In genomic region chr1:12415239-12415543, GRCh38 we compare ENCODE assay signal across 18 cellular contexts.
DNase-seq lines count a peak whose midpoint lies in the region; ATAC-seq and TF ChIP-seq lines count a peak whose summit lies in the region.
"Had no signal": no experiment of that assay in that cellular context is flagged by ENCODE, and none has a peak within 500 bp of the region (broad histone marks: within the 10 kb centered on the region; RNA-seq: fewer than 3 reads in every experiment).

No MANE protein-coding gene starts in this region.

- intact Hi-C loops in activated naive CD4-positive, alpha-beta T cell treated with anti-CD3 and anti-CD28 coated beads for 36 hours (cut with micrococcal nuclease), result loop anchor here (1.0 to 2.0 kb wide), 3 partner anchors 19 to 58 kb away; no protein-coding TSS in a partner anchor
- intact Hi-C loops in activated T-helper 2 cell treated with anti-CD3 and anti-CD28 coated beads, Interferon-gamma antibody, Interleukin-2, Interleukin-4, amounts not matched to agents 10 μg/mL and 5 μg/mL and 100 μg/mL, durations not matched to agents 14 hours and 24 hours and 36 hours (cut with micrococcal nuclease), result no loop called here

- H3K27ac Mint-ChIP-seq in activated naive CD4-positive, alpha-beta T cell treated with anti-CD3 and anti-CD28 coated beads for 36 hours, result peak overlapping the region; percentile 26
- no peak overlapping the region for H3K27ac Mint-ChIP-seq in activated naive CD4-positive, alpha-beta T cell treated with anti-CD3 and anti-CD28 coated beads, Interleukin-2, amount 10 ng/mL, durations not matched to agents 7 days and 5 days
- H3K27ac Mint-ChIP-seq in activated T-helper 2 cell treated with anti-CD3 and anti-CD28 coated beads, Interferon-gamma antibody, Interleukin-2, Interleukin-4, amounts not matched to agents 10 μg/mL and 5 μg/mL and 100 μg/mL, durations not matched to agents 14 hours and 24 hours and 36 hours, result peak overlapping the region; percentile 79
- peak overlapping the region; percentile 94 for H3K27ac Mint-ChIP-seq in stimulated activated naive CD8-positive, alpha-beta T cell treated with anti-CD3 and anti-CD28 coated beads, Interleukin-15, Interleukin-2, amounts not matched to agents 100 ng/mL and 50 ng/mL, for 24 hours
- H3K27ac Mint-ChIP-seq: GM23338, mesothelial cell of epicardium had no signal

- peaks cover 35% of the 10 kb centered on the region for H3K4me1 Mint-ChIP-seq in activated naive CD4-positive, alpha-beta T cell treated with anti-CD3 and anti-CD28 coated beads for 36 hours (ENCODE audit: low read depth)
- peaks cover 20% of the 10 kb centered on the region for H3K4me1 Mint-ChIP-seq in activated naive CD4-positive, alpha-beta T cell treated with anti-CD3 and anti-CD28 coated beads, Interleukin-2, amount 10 ng/mL, durations not matched to agents 7 days and 5 days
- H3K4me1 Mint-ChIP-seq in activated T-helper 2 cell treated with anti-CD3 and anti-CD28 coated beads, Interferon-gamma antibody, Interleukin-2, Interleukin-4, amounts not matched to agents 10 μg/mL and 5 μg/mL and 100 μg/mL, durations not matched to agents 14 hours and 24 hours and 36 hours (ENCODE audit: low read depth), result peaks cover 22% of the 10 kb centered on the region
- peaks cover 53% of the 10 kb centered on the region for H3K4me1 Mint-ChIP-seq in stimulated activated naive CD8-positive, alpha-beta T cell treated with anti-CD3 and anti-CD28 coated beads, Interleukin-15, Interleukin-2, amounts not matched to agents 100 ng/mL and 50 ng/mL, for 24 hours (ENCODE audit: low read depth)
- H3K4me1 Mint-ChIP-seq: GM23338, neural crest cell had no signal

- H3K27me3 Mint-ChIP-seq in activated naive CD4-positive, alpha-beta T cell treated with anti-CD3 and anti-CD28 coated beads for 36 hours (ENCODE audit: low read depth), result no peaks in the 10 kb centered on the region
- no peaks in the 10 kb centered on the region for H3K27me3 Mint-ChIP-seq in activated naive CD4-positive, alpha-beta T cell treated with anti-CD3 and anti-CD28 coated beads, Interleukin-2, amount 10 ng/mL, durations not matched to agents 7 days and 5 days
- no peaks in the 10 kb centered on the region for H3K27me3 Mint-ChIP-seq in activated T-helper 2 cell treated with anti-CD3 and anti-CD28 coated beads, Interferon-gamma antibody, Interleukin-2, Interleukin-4, amounts not matched to agents 10 μg/mL and 5 μg/mL and 100 μg/mL, durations not matched to agents 14 hours and 24 hours and 36 hours (ENCODE audit: low read depth)
- H3K27me3 Mint-ChIP-seq in stimulated activated naive CD8-positive, alpha-beta T cell treated with anti-CD3 and anti-CD28 coated beads, Interleukin-15, Interleukin-2, amounts not matched to agents 100 ng/mL and 50 ng/mL, for 24 hours, result no peaks in the 10 kb centered on the region

- CTCF ChIA-PET in activated naive CD4-positive, alpha-beta T cell treated with anti-CD3 and anti-CD28 coated beads for 36 hours (lab: Charles Lee), result interaction anchor here (1.8 kb wide), 1 partner anchor 20 kb away, joined by 7 read pairs; no protein-coding TSS in a partner anchor
- CTCF ChIA-PET in activated naive CD4-positive, alpha-beta T cell treated with anti-CD3 and anti-CD28 coated beads, Interleukin-2, amount 10 ng/mL, durations not matched to agents 7 days and 5 days (lab: Charles Lee), result interaction anchor here (1.3 to 1.5 kb wide), 2 partner anchors 13 to 15 kb away, joined by 3 read pairs; no protein-coding TSS in a partner anchor

- no peak for TF ChIP-seq CTCF in fibroblast of villous mesenchyme (IDR thresholded peaks at IDR 0.05; ENCODE audit: insufficient read depth, low read depth, low read length)

- no peak overlapping the region for H3K4me3 ChIP-seq in fibroblast of villous mesenchyme (ENCODE audit: low read depth, low read length)
- H3K4me3 ChIP-seq: gastrocnemius medialis, GM23338, psoas muscle, testis had no signal

- peaks cover 18% of the 10 kb centered on the region for H3K36me3 Mint-ChIP-seq in activated naive CD4-positive, alpha-beta T cell treated with anti-CD3 and anti-CD28 coated beads for 36 hours (ENCODE audit: low read depth)
- H3K36me3 Mint-ChIP-seq in activated naive CD4-positive, alpha-beta T cell treated with anti-CD3 and anti-CD28 coated beads, Interleukin-2, amount 10 ng/mL, durations not matched to agents 7 days and 5 days, result peaks cover 74% of the 10 kb centered on the region
- H3K36me3 Mint-ChIP-seq in activated T-helper 2 cell treated with anti-CD3 and anti-CD28 coated beads, Interferon-gamma antibody, Interleukin-2, Interleukin-4, amounts not matched to agents 10 μg/mL and 5 μg/mL and 100 μg/mL, durations not matched to agents 14 hours and 24 hours and 36 hours (ENCODE audit: low read depth), result peaks cover 82% of the 10 kb centered on the region
- peaks cover 83% of the 10 kb centered on the region for H3K36me3 Mint-ChIP-seq in stimulated activated naive CD8-positive, alpha-beta T cell treated with anti-CD3 and anti-CD28 coated beads, Interleukin-15, Interleukin-2, amounts not matched to agents 100 ng/mL and 50 ng/mL, for 24 hours (ENCODE audit: low read depth)

- peaks cover 1% of the 10 kb centered on the region for H3K9me3 Mint-ChIP-seq in activated naive CD4-positive, alpha-beta T cell treated with anti-CD3 and anti-CD28 coated beads for 36 hours
- peaks cover 7% of the 10 kb centered on the region for H3K9me3 Mint-ChIP-seq in activated naive CD4-positive, alpha-beta T cell treated with anti-CD3 and anti-CD28 coated beads, Interleukin-2, amount 10 ng/mL, durations not matched to agents 7 days and 5 days
- peaks cover 2% of the 10 kb centered on the region for H3K9me3 Mint-ChIP-seq in activated T-helper 2 cell treated with anti-CD3 and anti-CD28 coated beads, Interferon-gamma antibody, Interleukin-2, Interleukin-4, amounts not matched to agents 10 μg/mL and 5 μg/mL and 100 μg/mL, durations not matched to agents 14 hours and 24 hours and 36 hours
- peaks cover 7% of the 10 kb centered on the region for H3K9me3 Mint-ChIP-seq in stimulated activated naive CD8-positive, alpha-beta T cell treated with anti-CD3 and anti-CD28 coated beads, Interleukin-15, Interleukin-2, amounts not matched to agents 100 ng/mL and 50 ng/mL, for 24 hours

- H3K4me3 Mint-ChIP-seq in activated naive CD4-positive, alpha-beta T cell treated with anti-CD3 and anti-CD28 coated beads for 36 hours, result no peak overlapping the region
- no peak overlapping the region for H3K4me3 Mint-ChIP-seq in activated naive CD4-positive, alpha-beta T cell treated with anti-CD3 and anti-CD28 coated beads, Interleukin-2, amount 10 ng/mL, durations not matched to agents 7 days and 5 days
- H3K4me3 Mint-ChIP-seq in activated T-helper 2 cell treated with anti-CD3 and anti-CD28 coated beads, Interferon-gamma antibody, Interleukin-2, Interleukin-4, amounts not matched to agents 10 μg/mL and 5 μg/mL and 100 μg/mL, durations not matched to agents 14 hours and 24 hours and 36 hours (ENCODE audit: low read depth), result no peak overlapping the region
- H3K4me3 Mint-ChIP-seq in stimulated activated naive CD8-positive, alpha-beta T cell treated with anti-CD3 and anti-CD28 coated beads, Interleukin-15, Interleukin-2, amounts not matched to agents 100 ng/mL and 50 ng/mL, for 24 hours, result peak overlapping the region; percentile 20
- H3K4me3 Mint-ChIP-seq: GM23338, mesothelial cell of epicardium, neural crest cell had no signal

- no peak for ATAC-seq in GM18520 (IDR thresholded peaks at IDR 0.05; ENCODE audit: unreplicated experiment)
- ATAC-seq: gastrocnemius medialis, GM23338, psoas muscle had no signal

- DNase-seq in activated naive CD4-positive, alpha-beta T cell treated with anti-CD3 and anti-CD28 coated beads for 36 hours, result no peak
- no peak for DNase-seq in activated naive CD4-positive, alpha-beta T cell treated with anti-CD3 and anti-CD28 coated beads, Interleukin-2, amount 10 ng/mL, durations not matched to agents 7 days and 5 days
- DNase-seq in activated T-helper 2 cell treated with anti-CD3 and anti-CD28 coated beads, Interferon-gamma antibody, Interleukin-2, Interleukin-4, amounts not matched to agents 10 μg/mL and 5 μg/mL and 100 μg/mL, durations not matched to agents 14 hours and 24 hours and 36 hours (ENCODE audit: low spot score), result no peak
- DNase-seq in fibroblast of villous mesenchyme (ENCODE audit: low read depth) (peak; percentile 81), midbrain (lab: John Stamatoyannopoulos, UW) (no peak), DMS53 treated with DMSO at 0.1 percent for 48 hours (lab: John Stamatoyannopoulos, UW; ENCODE audit: unreplicated experiment) (no peak)
- DNase-seq: gastrocnemius medialis, KBM-7, NCI-H1694 treated with DMSO at 0.1 percent for 48 hours, NCI-H748 treated with DMSO at 0.1 percent for 48 hours, OCI-M1, psoas muscle, testis had no signal
